Comparison of ENCODE assay signal across 1 cellular context in the genomic region with DNA sequence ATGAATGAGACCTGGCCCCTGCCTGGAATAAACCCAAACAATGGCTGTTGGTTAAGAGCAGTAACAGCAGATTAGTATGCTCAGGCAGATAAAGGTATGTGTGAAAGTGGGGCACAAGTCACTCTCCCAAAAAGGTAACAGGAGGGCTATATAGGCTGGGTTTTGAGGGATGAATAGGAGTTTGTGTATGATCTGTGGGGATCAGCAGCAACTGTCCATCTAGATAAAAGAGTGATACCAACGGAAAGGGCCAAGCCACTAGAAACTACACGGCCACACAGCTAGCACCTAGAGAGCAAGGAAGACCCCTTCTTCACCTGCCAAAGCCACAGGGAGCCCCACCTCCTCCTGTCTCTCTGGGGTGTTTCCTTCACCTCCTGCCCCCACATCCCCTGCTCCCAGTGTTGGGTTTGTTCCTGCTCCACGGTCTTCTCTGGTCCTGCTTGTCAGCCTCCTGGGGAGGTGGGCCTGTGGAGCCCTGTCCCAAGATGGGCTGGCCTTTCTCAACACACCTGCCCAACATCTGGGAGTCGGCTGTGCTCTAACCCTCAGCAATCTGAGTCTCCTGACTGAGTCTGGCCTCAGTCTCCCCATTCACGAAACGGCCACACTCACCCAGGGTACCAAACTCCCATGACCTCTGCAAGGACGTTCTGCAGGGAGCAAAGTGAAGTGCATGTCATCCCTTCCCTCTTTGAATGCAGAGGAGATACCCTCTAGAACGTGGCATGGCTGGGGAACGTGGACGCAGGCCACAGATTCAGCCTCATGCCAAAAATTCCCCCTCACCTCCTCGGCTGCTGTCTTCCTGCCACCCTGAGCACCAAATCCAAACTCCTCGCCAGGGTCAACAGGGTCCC.
TF ChIP-seq lines count a peak whose summit lies in the region.

No MANE protein-coding gene starts in this region.

TF ChIP-seq in IMR-90, 13 proteins besides CTCF, POLR2A, EP300 and RAD21:
- no peak for TF ChIP-seq BHLHE40 (IDR thresholded peaks at IDR 0.05; ENCODE audit: low read depth, low read length)
- TF ChIP-seq CEBPB (IDR thresholded peaks at IDR 0.05; ENCODE audit: low read depth, low read length) = no peak
- TF ChIP-seq RCOR1 (IDR thresholded peaks at IDR 0.05; ENCODE audit: insufficient replicate concordance, low read length) = no peak
- no peak for TF ChIP-seq NFE2L2 (IDR thresholded peaks at IDR 0.05; ENCODE audit: low read depth, low read length)
- no peak for TF ChIP-seq SMC3 (IDR thresholded peaks at IDR 0.05; ENCODE audit: low read depth, low read length)
- no peak for TF ChIP-seq FOS (IDR thresholded peaks at IDR 0.05; ENCODE audit: low read depth, low read length)
- TF ChIP-seq MXI1 (IDR thresholded peaks at IDR 0.05; ENCODE audit: borderline replicate concordance, low read depth, low read length) = no peak
- TF ChIP-seq, protein P1, sequence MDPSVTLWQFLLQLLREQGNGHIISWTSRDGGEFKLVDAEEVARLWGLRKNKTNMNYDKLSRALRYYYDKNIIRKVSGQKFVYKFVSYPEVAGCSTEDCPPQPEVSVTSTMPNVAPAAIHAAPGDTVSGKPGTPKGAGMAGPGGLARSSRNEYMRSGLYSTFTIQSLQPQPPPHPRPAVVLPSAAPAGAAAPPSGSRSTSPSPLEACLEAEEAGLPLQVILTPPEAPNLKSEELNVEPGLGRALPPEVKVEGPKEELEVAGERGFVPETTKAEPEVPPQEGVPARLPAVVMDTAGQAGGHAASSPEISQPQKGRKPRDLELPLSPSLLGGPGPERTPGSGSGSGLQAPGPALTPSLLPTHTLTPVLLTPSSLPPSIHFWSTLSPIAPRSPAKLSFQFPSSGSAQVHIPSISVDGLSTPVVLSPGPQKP (IDR thresholded peaks at IDR 0.05; ENCODE audit: borderline replicate concordance, low read depth, low read length) = no peak
- no peak for TF ChIP-seq RFX5 (IDR thresholded peaks at IDR 0.05; ENCODE audit: low read depth, low read length)
- no peak for TF ChIP-seq MAZ (IDR thresholded peaks at IDR 0.05; ENCODE audit: borderline replicate concordance, low read depth, low read length)
- TF ChIP-seq, protein P2, sequence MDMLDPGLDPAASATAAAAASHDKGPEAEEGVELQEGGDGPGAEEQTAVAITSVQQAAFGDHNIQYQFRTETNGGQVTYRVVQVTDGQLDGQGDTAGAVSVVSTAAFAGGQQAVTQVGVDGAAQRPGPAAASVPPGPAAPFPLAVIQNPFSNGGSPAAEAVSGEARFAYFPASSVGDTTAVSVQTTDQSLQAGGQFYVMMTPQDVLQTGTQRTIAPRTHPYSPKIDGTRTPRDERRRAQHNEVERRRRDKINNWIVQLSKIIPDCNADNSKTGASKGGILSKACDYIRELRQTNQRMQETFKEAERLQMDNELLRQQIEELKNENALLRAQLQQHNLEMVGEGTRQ (IDR thresholded peaks at IDR 0.05; ENCODE audit: low read depth, low read length) = no peak
- TF ChIP-seq MAFK (IDR thresholded peaks at IDR 0.05; ENCODE audit: low read depth, low read length) = no peak
- TF ChIP-seq CHD1 (IDR thresholded peaks at IDR 0.05; ENCODE audit: low read depth, low read length) = no peak
TF ChIP-seq in IMR-90: peak in this region for 0.
